In the genomic region with DNA sequence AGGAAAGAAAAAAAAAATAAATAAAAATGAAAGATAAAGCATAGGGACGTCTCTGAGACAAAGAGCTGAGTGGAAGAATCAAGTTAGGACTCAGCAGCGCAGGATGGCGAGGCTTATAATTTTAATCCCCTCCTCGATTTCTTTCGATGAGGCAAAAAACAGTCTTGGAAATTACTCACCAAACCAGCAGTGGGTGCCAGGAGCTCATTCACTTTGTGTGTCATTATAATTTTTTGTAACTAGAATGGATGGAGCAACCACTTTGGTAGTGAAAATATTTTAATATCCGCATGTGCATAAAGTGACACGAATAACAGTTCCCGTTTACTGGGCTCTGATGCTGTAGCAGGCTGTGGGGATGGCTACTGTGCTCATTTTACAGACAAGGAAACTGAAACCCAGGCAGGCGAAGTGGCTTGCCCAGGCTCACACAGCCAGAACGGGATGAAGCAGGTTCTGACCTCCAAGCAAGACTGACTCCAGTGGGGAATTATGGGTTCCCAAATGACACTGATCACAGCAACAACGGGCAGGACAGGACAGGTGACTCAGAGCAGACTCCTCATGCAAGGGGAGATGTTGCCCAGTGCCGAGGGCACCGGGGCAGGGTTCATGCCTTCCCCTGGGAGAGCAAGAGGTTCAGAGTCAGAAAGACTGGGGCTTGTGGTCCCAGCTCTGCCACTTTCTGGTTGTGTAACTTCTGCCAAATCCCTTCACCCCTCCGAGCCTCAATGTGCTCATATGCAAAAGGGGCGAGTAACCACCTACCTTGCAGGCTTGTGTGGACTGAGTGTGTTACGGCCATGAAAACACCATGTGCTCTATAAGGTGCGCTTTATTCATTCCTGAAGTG, we compare ENCODE assay signal across 1 cellular context.
TF ChIP-seq lines count a peak whose summit lies in the region.

No MANE protein-coding gene starts in this region.

TF ChIP-seq in H1, 55 proteins besides CTCF, POLR2A, EP300 and RAD21:
- TF ChIP-seq SIRT6 (IDR thresholded peaks at IDR 0.05; ENCODE audit: low read length) (no peak), RXRA (IDR thresholded peaks at IDR 0.05; ENCODE audit: insufficient read depth, low read depth, low read length) (no peak), TAF1 (IDR thresholded peaks at IDR 0.05; ENCODE audit: low read depth, low read length) (no peak), BACH1 (IDR thresholded peaks at IDR 0.05; ENCODE audit: low read length) (no peak), CBX5 (IDR thresholded peaks at IDR 0.05; ENCODE audit: low read depth, low read length) (no peak), CHD2 (IDR thresholded peaks at IDR 0.05; ENCODE audit: low read length) (no peak), BRCA1 (IDR thresholded peaks at IDR 0.05; ENCODE audit: low read depth, low read length) (no peak), HDAC6 (IDR thresholded peaks at IDR 0.05; ENCODE audit: low read depth, low read length) (no peak), KDM4A (IDR thresholded peaks at IDR 0.05; ENCODE audit: low read depth, low read length, severe bottlenecking) (no peak), CREB1 (IDR thresholded peaks at IDR 0.05) (no peak)
